In the genomic region with DNA sequence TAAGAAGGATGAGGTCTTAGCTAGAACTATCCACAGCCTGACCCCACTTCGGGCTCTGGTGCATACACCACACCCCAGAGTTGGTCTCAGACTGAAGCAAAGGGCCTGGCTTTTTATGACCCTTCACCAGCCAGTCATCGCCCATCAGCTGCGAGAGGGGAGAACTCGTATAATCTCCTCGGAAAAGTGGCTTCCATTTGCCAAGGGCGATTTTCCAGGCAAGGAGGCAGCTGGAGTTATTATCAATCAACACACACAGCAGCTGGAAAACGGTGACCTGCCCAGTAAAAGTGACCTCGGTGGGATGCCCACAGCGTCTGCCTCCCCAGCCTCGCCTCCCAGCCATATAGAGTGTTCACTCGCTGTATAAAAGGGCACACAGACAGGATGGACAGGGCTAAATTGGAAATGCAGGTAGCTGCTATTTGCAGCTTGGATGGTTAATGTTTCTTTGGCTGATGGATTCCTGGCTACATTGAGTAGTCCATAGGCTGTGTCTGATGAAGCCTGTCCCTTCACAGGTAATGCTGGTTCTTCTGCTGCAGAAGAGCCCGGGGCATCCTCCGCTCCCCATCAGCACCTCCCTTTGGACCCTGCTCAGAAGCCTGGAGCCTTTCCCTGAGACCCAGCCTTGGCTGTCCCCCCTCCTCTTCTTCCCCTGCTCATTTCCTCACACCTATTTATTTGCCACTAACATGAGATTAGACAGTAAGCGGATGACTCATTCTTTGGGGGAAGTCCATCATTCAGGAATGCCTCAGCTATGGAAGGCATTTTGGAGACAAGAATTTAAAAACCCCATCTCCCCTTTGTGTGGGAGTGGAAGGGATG, we compare ENCODE assay signal across 2 cellular contexts.
A peak's percentile ranks its signal among the peaks of the same experiment; 100 is the strongest.
TF ChIP-seq lines count a peak whose summit lies in the region.

No MANE protein-coding gene starts in this region.

TF ChIP-seq in A549, 52 proteins besides CTCF, POLR2A, EP300 and RAD21:
- TF ChIP-seq FOSL2 (IDR thresholded peaks at IDR 0.05) (no peak), FOSL2 (CRISPR knock-in tag; IDR thresholded peaks at IDR 0.05) (peak; percentile 76), RCOR1 (IDR thresholded peaks at IDR 0.05; ENCODE audit: low read depth, low read length) (no peak), CBX8 (IDR thresholded peaks at IDR 0.05) (no peak), ZSCAN20 (CRISPR knock-in tag; IDR thresholded peaks at IDR 0.05) (no peak), BCL3 (IDR thresholded peaks at IDR 0.05) (no peak), CHD2 (IDR thresholded peaks at IDR 0.05; ENCODE audit: low read length, partially characterized antibody) (no peak), POLR2AphosphoS2 (conservative IDR thresholded peaks at IDR 0.05; ENCODE audit: low read length) (no peak), TFCP2L1 (CRISPR knock-in tag; IDR thresholded peaks at IDR 0.05) (no peak), RARB (CRISPR knock-in tag; IDR thresholded peaks at IDR 0.05) (no peak), NPAS2 (CRISPR knock-in tag; IDR thresholded peaks at IDR 0.05; ENCODE audit: borderline replicate concordance) (no peak), E2F6 (IDR thresholded peaks at IDR 0.05; ENCODE audit: borderline replicate concordance, low read depth) (0 out of 2 replicates have a peak, but pooled peaks have one; percentile 15), REST (IDR thresholded peaks at IDR 0.05) (no peak), MYC (IDR thresholded peaks at IDR 0.05; ENCODE audit: borderline replicate concordance, low read length) (no peak), HEYL (CRISPR knock-in tag; IDR thresholded peaks at IDR 0.05) (no peak), ELK1 (IDR thresholded peaks at IDR 0.05; ENCODE audit: low read depth, low read length) (no peak), MAX (IDR thresholded peaks at IDR 0.05) (peak; percentile 33; the same call in 1 of the 2 replicates), PHF8 (IDR thresholded peaks at IDR 0.05; ENCODE audit: borderline replicate concordance, low read depth) (no peak), HOXB13 (CRISPR knock-in tag; IDR thresholded peaks at IDR 0.05; ENCODE audit: low read depth) (no peak), MAZ (IDR thresholded peaks at IDR 0.05; ENCODE audit: borderline replicate concordance, low read depth, low read length) (no peak), EHF (CRISPR knock-in tag; IDR thresholded peaks at IDR 0.05) (no peak), NR3C1 (IDR thresholded peaks at IDR 0.05) (no peak)
- TF ChIP-seq, protein P1, sequence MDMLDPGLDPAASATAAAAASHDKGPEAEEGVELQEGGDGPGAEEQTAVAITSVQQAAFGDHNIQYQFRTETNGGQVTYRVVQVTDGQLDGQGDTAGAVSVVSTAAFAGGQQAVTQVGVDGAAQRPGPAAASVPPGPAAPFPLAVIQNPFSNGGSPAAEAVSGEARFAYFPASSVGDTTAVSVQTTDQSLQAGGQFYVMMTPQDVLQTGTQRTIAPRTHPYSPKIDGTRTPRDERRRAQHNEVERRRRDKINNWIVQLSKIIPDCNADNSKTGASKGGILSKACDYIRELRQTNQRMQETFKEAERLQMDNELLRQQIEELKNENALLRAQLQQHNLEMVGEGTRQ (IDR thresholded peaks at IDR 0.05) = no peak

TF ChIP-seq in K562, 482 proteins besides CTCF, POLR2A, EP300 and RAD21:
- TF ChIP-seq ATF3 (IDR thresholded peaks at IDR 0.05) (peak; percentile 68), ATF3 (CRISPR knock-in tag; conservative IDR thresholded peaks at IDR 0.05) (no peak), DNMT1 (IDR thresholded peaks at IDR 0.05) (no peak), JUND (IDR thresholded peaks at IDR 0.05; ENCODE audit: borderline replicate concordance, low read depth, low read length) (peak; percentile 49; the same call in 1 of the 2 replicates), JUND (tag; IDR thresholded peaks at IDR 0.05; ENCODE audit: borderline replicate concordance, low read depth, low read length) (peak; percentile 37; the same call in 1 of the 3 replicates), PTTG1 (tag; IDR thresholded peaks at IDR 0.05; ENCODE audit: low read depth) (no peak), ZNF717 (CRISPR knock-in tag; IDR thresholded peaks at IDR 0.05) (no peak), TAF7 (tag; IDR thresholded peaks at IDR 0.05) (no peak), CBX8 (IDR thresholded peaks at IDR 0.05; ENCODE audit: borderline replicate concordance, extremely low read depth, low read depth, low read length, poor library complexity, severe bottlenecking) (no peak), NCOR1 (IDR thresholded peaks at IDR 0.05) (no peak), TEAD2 (tag; IDR thresholded peaks at IDR 0.05) (no peak), FOSL1 (tag; conservative IDR thresholded peaks at IDR 0.05) (peak; percentile 61), ZNF232 (CRISPR knock-in tag; IDR thresholded peaks at IDR 0.05) (no peak), ZBED1 (IDR thresholded peaks at IDR 0.05) (no peak), KAT2B (IDR thresholded peaks at IDR 0.05; ENCODE audit: low read depth, low read length) (no peak)
- TF ChIP-seq, protein P2, sequence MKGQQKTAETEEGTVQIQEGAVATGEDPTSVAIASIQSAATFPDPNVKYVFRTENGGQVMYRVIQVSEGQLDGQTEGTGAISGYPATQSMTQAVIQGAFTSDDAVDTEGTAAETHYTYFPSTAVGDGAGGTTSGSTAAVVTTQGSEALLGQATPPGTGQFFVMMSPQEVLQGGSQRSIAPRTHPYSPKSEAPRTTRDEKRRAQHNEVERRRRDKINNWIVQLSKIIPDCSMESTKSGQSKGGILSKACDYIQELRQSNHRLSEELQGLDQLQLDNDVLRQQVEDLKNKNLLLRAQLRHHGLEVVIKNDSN (CRISPR knock-in tag; IDR thresholded peaks at IDR 0.05) = no peak
TF ChIP-seq in K562: peak in this region for 3.
